ENCODE assay signal across 8 cellular contexts in the genomic region with DNA sequence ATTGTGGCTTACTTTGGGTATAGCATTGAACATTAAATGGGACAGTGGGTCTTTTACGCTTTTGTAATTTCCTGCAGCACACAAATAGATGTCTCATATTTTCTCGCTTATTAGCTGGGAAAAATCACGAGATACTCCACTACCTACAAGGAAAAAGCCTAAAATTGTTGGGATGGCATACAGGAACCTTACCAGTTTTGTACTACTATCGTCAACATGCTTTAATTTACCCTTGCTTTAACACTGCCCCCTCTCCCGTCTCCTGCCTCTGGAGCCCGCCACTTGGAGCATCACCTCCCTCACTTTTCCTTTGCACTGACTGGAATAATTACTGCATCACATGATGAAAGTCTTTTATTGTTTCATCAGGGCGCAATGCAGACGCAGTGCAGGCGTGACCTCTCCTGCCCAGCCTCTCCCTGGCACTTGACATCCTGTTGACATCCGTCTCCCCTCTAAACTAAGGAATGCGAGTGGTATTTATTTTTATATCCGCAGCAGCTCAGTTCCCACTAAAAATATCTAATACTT. TPM values are rescaled to one million over a fixed set of nuclear protein-coding genes. Genes with fewer than 3 reads are reported as not detected.
DNase-seq lines count a peak whose midpoint lies in the region; ATAC-seq and TF ChIP-seq lines count a peak whose summit lies in the region.

No MANE protein-coding gene starts in this region.

- TF ChIP-seq EP300 in tibial nerve (IDR thresholded peaks at IDR 0.05), result peak; percentile 66 to 96

- POLR2A ChIA-PET in naive thymus-derived CD8-positive, alpha-beta T cell (lab: Charles Lee), result interaction anchor here (1.0 to 3.6 kb wide), 10 partner anchors 9 to 498 kb away, joined by 3 to 37 read pairs (median 4); a partner anchor contains a TSS

- H3K27me3 Mint-ChIP-seq in activated T-helper 17 cell treated with anti-CD3 and anti-CD28 coated beads, Interleukin-2, amount 50 U/mL, for 72 hours, result no peaks in the 10 kb centered on the region
- no peaks in the 10 kb centered on the region for H3K27me3 Mint-ChIP-seq in naive thymus-derived CD8-positive, alpha-beta T cell

- ATAC-seq in activated T-helper 17 cell treated with anti-CD3 and anti-CD28 coated beads, Interleukin-2, amount 50 U/mL, for 72 hours (replicated peaks), result no peak
- ATAC-seq in naive thymus-derived CD8-positive, alpha-beta T cell, result no peak

- H3K4me1 ChIP-seq in tibial nerve, result peaks cover 0 to 30% (median 9%) of the 10 kb centered on the region in 4 donors

- WGBS in tibial nerve, 2 donors, result 1 to 3% methylated on average over 12 of the region's 12 CpGs

- peak overlapping the region; percentile 96 to 100 (median 99) for H3K27ac ChIP-seq in tibial nerve

- H3K4me3 Mint-ChIP-seq in activated T-helper 17 cell treated with anti-CD3 and anti-CD28 coated beads, Interleukin-2, amount 50 U/mL, for 72 hours, result peak overlapping the region; percentile 96
- H3K4me3 Mint-ChIP-seq in naive thymus-derived CD8-positive, alpha-beta T cell, result peak overlapping the region; percentile 93 to 98 (median 96)

- H3K4me3 ChIP-seq in AG10803 (ENCODE audit: low read length) (peak overlapping the region; percentile 71), foreskin fibroblast (ENCODE audit: low read depth in 1 of 2, low read length in 2 of 2) (peak overlapping the region; percentile 56 to 63), tibial nerve (peak overlapping the region; percentile 54 to 95 (median 69))

- TF ChIP-seq POLR2A in tibial nerve (IDR thresholded peaks at IDR 0.05), result peak; percentile 75

- H3K36me3 ChIP-seq in tibial nerve, result peaks cover 0 to 12% (median under 1%) of the 10 kb centered on the region in 3 donors

- DNase-seq in AG10803 (ENCODE audit: low read depth) (peak; percentile 89), HCEC 1CT (peak; percentile 84), NCI-H69 (lab: John Stamatoyannopoulos, UW) (peak; percentile 93), foreskin fibroblast (peak; percentile 78 to 88), tibial nerve (ENCODE audit: low spot score in 2 of 2) (peak; percentile 43 to 70), cortex of kidney (lab: John Stamatoyannopoulos, UW) (no peak)
- peak in 2 of 10 donors; percentile 7 to 17 for DNase-seq in naive thymus-derived CD8-positive, alpha-beta T cell

- H3K9me3 ChIP-seq in tibial nerve, result no peaks in the 10 kb centered on the region

- no peaks in the 10 kb centered on the region for H3K27me3 ChIP-seq in tibial nerve

- no peaks in the 10 kb centered on the region for H3K9me3 Mint-ChIP-seq in activated T-helper 17 cell treated with anti-CD3 and anti-CD28 coated beads, Interleukin-2, amount 50 U/mL, for 72 hours
- H3K9me3 Mint-ChIP-seq in naive thymus-derived CD8-positive, alpha-beta T cell, result no peaks in the 10 kb centered on the region

- peaks cover 10% of the 10 kb centered on the region for H3K4me1 Mint-ChIP-seq in activated T-helper 17 cell treated with anti-CD3 and anti-CD28 coated beads, Interleukin-2, amount 50 U/mL, for 72 hours
- H3K4me1 Mint-ChIP-seq in naive thymus-derived CD8-positive, alpha-beta T cell, result peaks cover 10 to 42% (median 31%) of the 10 kb centered on the region in 4 donors

- peaks cover 35% of the 10 kb centered on the region for H3K36me3 Mint-ChIP-seq in activated T-helper 17 cell treated with anti-CD3 and anti-CD28 coated beads, Interleukin-2, amount 50 U/mL, for 72 hours (ENCODE audit: low read depth)
- H3K36me3 Mint-ChIP-seq in naive thymus-derived CD8-positive, alpha-beta T cell, result peaks cover 0 to 20% (median 0%) of the 10 kb centered on the region in 3 donors

- TF ChIP-seq CTCF in AG10803 (conservative IDR thresholded peaks at IDR 0.05; ENCODE audit: low read length), result no peak; the same call in 1 of the 2 replicates
- no peak for TF ChIP-seq CTCF in foreskin fibroblast (IDR thresholded peaks at IDR 0.05; ENCODE audit: low read depth, low read length)
- TF ChIP-seq CTCF in tibial nerve (IDR thresholded peaks at IDR 0.05), result no peak

- H3K27ac Mint-ChIP-seq in activated T-helper 17 cell treated with anti-CD3 and anti-CD28 coated beads, Interleukin-2, amount 50 U/mL, for 72 hours, result peak overlapping the region; percentile 99
- H3K27ac Mint-ChIP-seq in naive thymus-derived CD8-positive, alpha-beta T cell, result peak overlapping the region; percentile 99 to 100 (median 100)

RNA-seq across cellular contexts. Expression of a gene that starts 1.0 kb away (rescaled TPM):
- 100 to 1,000 TPM; 114 to 142 TPM for total RNA-seq in activated T-helper 17 cell treated with anti-CD3 and anti-CD28 coated beads, Interleukin-2, amount 50 U/mL, for 72 hours
- total RNA-seq in naive thymus-derived CD8-positive, alpha-beta T cell, result 100 to 1,000 TPM; 304 to 316 TPM
- polyA plus RNA-seq in naive thymus-derived CD8-positive, alpha-beta T cell, result 10 to 100 TPM; 40.4 to 49.4 (median 43.3) TPM
- total RNA-seq in tibial nerve, result 100 to 1,000 TPM; 153 to 351 (median 199) TPM

RNA-seq across cellular contexts. Expression of a gene that starts 53.0 kb away (rescaled TPM):
- 1 to 10 TPM; 3.7 to 8.6 TPM for total RNA-seq in activated T-helper 17 cell treated with anti-CD3 and anti-CD28 coated beads, Interleukin-2, amount 50 U/mL, for 72 hours
- total RNA-seq in naive thymus-derived CD8-positive, alpha-beta T cell, result 10 to 100 TPM in 1 of 2 experiments, 1 to 10 TPM in 1; 9.5 to 12.1 TPM
- 1 to 10 TPM; 1.5 to 2.9 (median 2.1) TPM for polyA plus RNA-seq in naive thymus-derived CD8-positive, alpha-beta T cell
- 1 to 10 TPM in 2 of 4 donors, under 1 TPM in 1, not detected in 1; 0.44 to 5.9 (median 4.2) TPM for total RNA-seq in tibial nerve
